ENCODE assay signal across 20 cellular contexts in the genomic region with DNA sequence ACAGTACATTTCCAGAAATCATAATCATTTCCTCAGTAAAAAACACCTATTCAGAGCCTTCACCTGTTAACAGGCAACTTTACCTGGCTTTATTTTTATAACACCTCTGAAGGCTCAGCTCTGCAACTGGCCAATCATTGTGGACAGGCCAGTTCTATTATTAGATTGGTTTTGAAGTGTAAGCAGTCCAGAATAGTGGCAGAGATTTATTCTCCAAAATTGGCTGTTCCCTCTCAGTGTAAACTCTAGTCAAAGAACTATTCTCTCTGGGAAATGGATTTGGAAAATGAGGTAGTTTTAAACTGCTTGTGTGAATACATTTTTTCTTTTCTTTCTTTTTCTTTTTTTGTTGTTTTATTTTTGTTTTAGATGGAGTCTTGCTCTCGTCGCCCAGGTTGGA. TPM values are rescaled to one million over a fixed set of nuclear protein-coding genes. Genes with fewer than 3 reads are reported as not detected.
DNase-seq lines count a peak whose midpoint lies in the region; ATAC-seq and TF ChIP-seq lines count a peak whose summit lies in the region.
"Had no signal": no experiment of that assay in that cellular context is flagged by ENCODE, and none has a peak within 500 bp of the region (broad histone marks: within the 10 kb centered on the region; RNA-seq: fewer than 3 reads in every experiment).

No MANE protein-coding gene starts in this region.

- TF ChIP-seq CTCF in esophagus muscularis mucosa (IDR thresholded peaks at IDR 0.05) (no peak), right atrium auricular region (IDR thresholded peaks at IDR 0.05) (no peak), transverse colon (IDR thresholded peaks at IDR 0.05) (no peak), mucosa of descending colon (IDR thresholded peaks at IDR 0.05) (no peak)

- peak overlapping the region in 1 of 4 donors; percentile 24 for H3K4me3 ChIP-seq in esophagus muscularis mucosa
- H3K4me3 ChIP-seq in right atrium auricular region, result no peak overlapping the region
- no peak overlapping the region for H3K4me3 ChIP-seq in rectal smooth muscle tissue (ENCODE audit: low read length)
- no peak overlapping the region for H3K4me3 ChIP-seq in transverse colon
- no peak overlapping the region for H3K4me3 ChIP-seq in mucosa of descending colon
- H3K4me3 ChIP-seq: GM23248 had no signal

- ATAC-seq in activated CD4-positive, CD25-positive, alpha-beta regulatory T cell treated with anti-CD3 and anti-CD28 coated beads, Interleukin-2, amount 50 U/mL, for 24 hours, result no peak
- ATAC-seq in mucosa of descending colon, result no peak
- ATAC-seq: CD8-positive, alpha-beta T cell; HCT116 had no signal

- H3K9ac ChIP-seq in rectal smooth muscle tissue (ENCODE audit: low read length), result no peak overlapping the region
- H3K9ac ChIP-seq: GM23248 had no signal

- H3K27ac ChIP-seq in esophagus muscularis mucosa (replicated peaks in 1 of 4) (peak overlapping the region; percentile 80 to 89 (median 84)), right atrium auricular region (peak overlapping the region; percentile 44 to 56), rectal smooth muscle tissue (ENCODE audit: low read depth, low read length) (peak overlapping the region; percentile 67), transverse colon (peak overlapping the region; percentile 10 to 75 (median 63))
- H3K27ac ChIP-seq: GM23248 had no signal

- H3K36me3 ChIP-seq in esophagus muscularis mucosa, result no peaks in the 10 kb centered on the region
- no peaks in the 10 kb centered on the region for H3K36me3 ChIP-seq in right atrium auricular region
- H3K36me3 ChIP-seq in rectal smooth muscle tissue (ENCODE audit: control insufficient read depth, insufficient read depth, low read length), result no peaks in the 10 kb centered on the region
- no peaks in the 10 kb centered on the region for H3K36me3 ChIP-seq in transverse colon
- no peaks in the 10 kb centered on the region for H3K36me3 ChIP-seq in mucosa of descending colon (ENCODE audit: low read depth)
- H3K36me3 ChIP-seq: BE2C had no signal

- DNase-seq in esophagus muscularis mucosa (ENCODE audit: extremely low spot score) (no peak), right atrium auricular region (ENCODE audit: low spot score) (no peak), transverse colon (no peak), mucosa of descending colon (no peak), amniotic stem cell (lab: John Stamatoyannopoulos, UW) (no peak)
- no peak for DNase-seq in activated CD4-positive, CD25-positive, alpha-beta regulatory T cell treated with anti-CD3 and anti-CD28 coated beads, Interleukin-2, amount 50 U/mL, for 72 hours
- DNase-seq: ACHN; BE2C; CD8-positive, alpha-beta T cell; DND-41; GDM1; GM23248; IMR-90; NCI-H146; NCI-H2081 treated with DMSO at 0.1 percent for 48 hours; NCI-H526; OCI-M1 had no signal

- TF ChIP-seq EP300 in esophagus muscularis mucosa (IDR thresholded peaks at IDR 0.05) (no peak), transverse colon (IDR thresholded peaks at IDR 0.05; ENCODE audit: low read depth) (no peak)

- no peaks in the 10 kb centered on the region for H3K9me3 ChIP-seq in esophagus muscularis mucosa
- H3K9me3 ChIP-seq in right atrium auricular region, result no peaks in the 10 kb centered on the region
- no peaks in the 10 kb centered on the region for H3K9me3 ChIP-seq in transverse colon
- H3K9me3 ChIP-seq in mucosa of descending colon, result no peaks in the 10 kb centered on the region
- H3K9me3 ChIP-seq: BE2C had no signal

- in situ Hi-C loops in transverse colon (cut with MboI; ENCODE audit: low pct_ligation_motif_present in 1 of 4, low pct_unique_long_range_greater_than_20kb in 1 of 4, low sequenced_read_pairs in 3 of 4), result no loop called here

- WGBS in esophagus muscularis mucosa, result 50% methylated on average over 2 of the region's 2 CpGs
- WGBS in transverse colon (ENCODE audit: low coverage in 1 of 2), 2 donors, result 64 to 100% methylated on average over 2 of the region's 2 CpGs

- intact Hi-C loops in esophagus muscularis mucosa (cut with DNase I) (no loop called here), transverse colon (cut with DNase I; ENCODE audit: low total_unique reads) (no loop called here), mucosa of descending colon (cut with DNase I, micrococcal nuclease) (no loop called here)

- H3K4me1 ChIP-seq in esophagus muscularis mucosa, result peaks cover 7 to 74% (median 63%) of the 10 kb centered on the region in 4 donors
- peaks cover 0 to 34% of the 10 kb centered on the region in 2 donors for H3K4me1 ChIP-seq in right atrium auricular region
- peaks cover 5% of the 10 kb centered on the region for H3K4me1 ChIP-seq in rectal smooth muscle tissue (ENCODE audit: control insufficient read depth, insufficient read depth, low read length)
- peaks cover 0 to 32% (median 10%) of the 10 kb centered on the region in 4 donors for H3K4me1 ChIP-seq in transverse colon
- H3K4me1 ChIP-seq in mucosa of descending colon (ENCODE audit: low read depth), result peaks cover 3% of the 10 kb centered on the region

- no peak for TF ChIP-seq POLR2A in esophagus muscularis mucosa (IDR thresholded peaks at IDR 0.05; ENCODE audit: low read depth)
- TF ChIP-seq POLR2A in transverse colon (IDR thresholded peaks at IDR 0.05), result no peak

- H3K27me3 ChIP-seq in esophagus muscularis mucosa, result no peaks in the 10 kb centered on the region
- H3K27me3 ChIP-seq in right atrium auricular region, result no peaks in the 10 kb centered on the region
- H3K27me3 ChIP-seq in rectal smooth muscle tissue (ENCODE audit: control insufficient read depth, insufficient read depth, low read length), result no peaks in the 10 kb centered on the region
- H3K27me3 ChIP-seq in transverse colon, result no peaks in the 10 kb centered on the region
- H3K27me3 ChIP-seq: BE2C had no signal

RNA-seq across cellular contexts. Expression of gene SLC40A1, which starts 35.9 kb away (rescaled TPM):
- total RNA-seq in esophagus muscularis mucosa (10 to 100 TPM; 35.3 to 80.9 (median 40.8) TPM), right atrium auricular region (100 to 1,000 TPM in 1 of 2 donors, 10 to 100 TPM in 1; 57.7 to 132 TPM), transverse colon (100 to 1,000 TPM in 2 of 4 donors, 10 to 100 TPM in 2; 26.3 to 345 (median 186) TPM), mucosa of descending colon (100 to 1,000 TPM in 2 of 3 donors, 10 to 100 TPM in 1; 95.4 to 212 (median 155) TPM)
- total RNA-seq: GM23248 had no signal
